8 cellular contexts compared by ENCODE assay signal in the genomic region with DNA sequence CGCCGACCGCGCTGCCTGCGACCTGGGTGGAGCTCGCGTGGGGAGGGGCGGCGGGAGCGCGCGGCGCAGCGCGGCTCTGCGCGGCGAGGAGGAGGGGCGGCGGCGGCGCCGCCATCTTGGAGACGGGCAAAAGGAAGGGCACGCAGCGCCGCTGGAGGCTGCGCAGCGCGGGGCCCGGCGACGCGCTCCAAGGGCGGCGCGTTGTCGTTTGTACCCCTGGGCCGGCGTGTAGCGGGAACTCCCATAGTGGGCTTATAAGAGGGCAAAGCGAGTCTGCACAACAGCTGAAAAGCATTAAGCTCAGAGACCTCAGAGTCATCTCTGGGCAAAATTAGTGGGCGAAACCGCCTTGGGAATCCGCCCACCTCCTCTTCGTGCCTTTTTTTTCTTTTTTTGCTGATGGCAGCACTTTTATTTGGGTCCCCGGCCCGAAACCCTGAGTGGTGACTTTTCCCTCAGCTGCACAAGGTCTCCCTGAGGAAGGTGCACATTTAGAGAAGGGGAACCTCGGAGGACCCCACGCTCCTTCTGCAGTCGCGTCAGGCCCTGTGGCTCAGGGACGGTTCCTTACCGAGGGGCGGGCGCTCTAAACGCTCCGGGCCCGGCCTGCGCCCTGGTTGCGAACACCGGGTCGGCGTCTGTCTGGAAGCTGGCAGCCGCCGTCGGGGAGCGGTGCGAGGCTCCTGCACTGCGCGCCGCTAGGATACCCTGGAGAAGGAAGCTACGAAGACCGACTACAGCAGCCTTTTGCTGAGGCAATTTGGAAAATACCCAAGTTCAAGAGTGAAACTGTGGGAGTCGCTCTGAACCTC. TPM values are rescaled to one million over a fixed set of nuclear protein-coding genes. Genes with fewer than 3 reads are reported as not detected.
DNase-seq lines count a peak whose midpoint lies in the region; ATAC-seq and TF ChIP-seq lines count a peak whose summit lies in the region.

No MANE protein-coding gene starts in this region.

- CTCF ChIA-PET in activated CD4-positive, alpha-beta T cell treated with anti-CD3 and anti-CD28 coated beads for 36 hours (lab: Charles Lee), result interaction anchor here (0.6 to 3.0 kb wide), 8 partner anchors 10 to 278 kb away, joined by 3 to 24 read pairs (median 5); a partner anchor contains a TSS

- TF ChIP-seq CTCF in AG09309 (IDR thresholded peaks at IDR 0.05; ENCODE audit: control insufficient read depth, insufficient read depth, low read depth, low read length, missing control alignments), result no peak

- H3K4me3 ChIP-seq in AG09309 (ENCODE audit: control insufficient read depth, low read depth, low read length), result peak overlapping the region; percentile 87

- H3K9me3 Mint-ChIP-seq in activated CD4-positive, alpha-beta T cell treated with anti-CD3 and anti-CD28 coated beads for 36 hours (ENCODE audit: low read depth), result no peaks in the 10 kb centered on the region

- H3K36me3 Mint-ChIP-seq in activated CD4-positive, alpha-beta T cell treated with anti-CD3 and anti-CD28 coated beads for 36 hours (ENCODE audit: low read depth), result peaks cover 17% of the 10 kb centered on the region

- intact Hi-C loops in activated CD4-positive, alpha-beta T cell treated with anti-CD3 and anti-CD28 coated beads for 36 hours (cut with DNase I, micrococcal nuclease), result loop anchor here (1.0 to 5.0 kb wide), 12 partner anchors 19 to 1118 kb away; a partner anchor contains a TSS

- POLR2A ChIA-PET in activated CD4-positive, alpha-beta T cell treated with anti-CD3 and anti-CD28 coated beads for 36 hours (lab: Charles Lee), result interaction anchor here (0.6 to 2.0 kb wide), 9 partner anchors 9 to 333 kb away, joined by 3 to 15 read pairs (median 3); a partner anchor contains a TSS

- H3K27me3 Mint-ChIP-seq in activated CD4-positive, alpha-beta T cell treated with anti-CD3 and anti-CD28 coated beads for 36 hours, result no peaks in the 10 kb centered on the region

- DNase-seq in AG09309 (ENCODE audit: low read depth) (no peak), NCI-H446 (lab: John Stamatoyannopoulos, UW) (peak; percentile 57 to 85), left kidney (ENCODE audit: low read depth, low spot score) (peak; percentile 95)
- peak; percentile 94 for DNase-seq in activated CD4-positive, alpha-beta T cell treated with anti-CD3 and anti-CD28 coated beads for 36 hours
- DNase-seq in stimulated activated CD4-positive, alpha-beta T cell treated with anti-CD3 and anti-CD28 coated beads, Interleukin-1b, Interleukin-23, amount 100 ng/mL, for 48 hours, result peak; percentile 87

- peak; percentile 91 for ATAC-seq in HG03159 (IDR thresholded peaks at IDR 0.05; ENCODE audit: unreplicated experiment)
- ATAC-seq in activated CD4-positive, alpha-beta T cell treated with anti-CD3 and anti-CD28 coated beads for 36 hours, result peak; percentile 95

- peak; percentile 77 for TF ChIP-seq POLR2A in GM18951 (IDR thresholded peaks at IDR 0.05; ENCODE audit: extremely low read depth, insufficient read depth, insufficient read length)

- peak overlapping the region; percentile 79 for H3K4me3 Mint-ChIP-seq in activated CD4-positive, alpha-beta T cell treated with anti-CD3 and anti-CD28 coated beads for 36 hours

- H3K27ac ChIP-seq in cingulate gyrus (ENCODE audit: low read depth, low read length), result peak overlapping the region; percentile 88

- peaks cover 33% of the 10 kb centered on the region for H3K4me1 Mint-ChIP-seq in activated CD4-positive, alpha-beta T cell treated with anti-CD3 and anti-CD28 coated beads for 36 hours

- in situ Hi-C loops in GM18951 (cut with MboI; ENCODE audit: low sequenced_read_pairs, unreplicated experiment), result no loop called here

- peak overlapping the region; percentile 87 for H3K27ac Mint-ChIP-seq in activated CD4-positive, alpha-beta T cell treated with anti-CD3 and anti-CD28 coated beads for 36 hours

RNA-seq across cellular contexts. Expression of a gene that starts 0.4 kb away (rescaled TPM):
- total RNA-seq in activated CD4-positive, alpha-beta T cell treated with anti-CD3 and anti-CD28 coated beads for 36 hours, result 10 to 100 TPM; 90.6 to 94.8 TPM

RNA-seq across cellular contexts. Expression of a gene that starts 19.5 kb away (rescaled TPM):
- total RNA-seq in activated CD4-positive, alpha-beta T cell treated with anti-CD3 and anti-CD28 coated beads for 36 hours, result 10 to 100 TPM; 70.3 to 87.2 TPM
